34 cellular contexts compared by ENCODE assay signal in the genomic region with DNA sequence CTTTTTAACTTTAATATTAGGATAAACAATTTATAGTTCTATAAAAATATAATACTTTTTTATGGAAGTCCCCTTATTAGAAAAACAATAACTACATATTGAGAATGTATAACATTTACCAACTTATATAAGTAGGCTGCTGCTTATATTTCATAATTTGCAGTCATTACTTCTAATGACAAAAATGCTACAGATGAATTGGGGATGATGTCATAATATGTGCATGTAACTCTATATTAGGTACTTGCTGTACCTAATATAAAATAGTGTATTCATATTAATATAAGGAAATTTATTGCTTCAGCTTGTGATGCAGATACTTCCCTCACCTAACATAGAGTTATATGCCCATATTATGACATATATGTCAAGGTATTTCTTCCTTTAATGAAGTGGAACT.
"Had no signal": no experiment of that assay in that cellular context is flagged by ENCODE, and none has a peak within 500 bp of the region (broad histone marks: within the 10 kb centered on the region; RNA-seq: fewer than 3 reads in every experiment).

No MANE protein-coding gene starts in this region.

- H3K9me3 ChIP-seq: MG63 had no signal

- H3K36me3 ChIP-seq: MG63 had no signal

- H3K4me3 ChIP-seq: MG63 had no signal

- DNase-seq: Karpas-422, Kasumi-1, MG63, MM.1S, MV-4-11, NCI-H1048, NCI-H1092, NCI-H1092 treated with DMSO at 0.1 percent for 48 hours, NCI-H1105, NCI-H1105 treated with DMSO at 0.1 percent for 48 hours, NCI-H1417, NCI-H1417 treated with DMSO at 0.1 percent for 48 hours, NCI-H1436, NCI-H1436 treated with DMSO at 0.1 percent for 48 hours, NCI-H146, NCI-H1694, NCI-H1694 treated with DMSO at 0.1 percent for 48 hours, NCI-H187, NCI-H187 treated with DMSO at 0.1 percent for 48 hours, NCI-H1930, NCI-H2029, NCI-H2029 treated with DMSO at 0.1 percent for 48 hours, NCI-H2081, NCI-H2081 treated with DMSO at 0.1 percent for 48 hours, NCI-H2107, NCI-H2171, NCI-H2171 treated with DMSO at 0.1 percent for 48 hours, NCI-H2227 treated with DMSO at 0.1 percent for 48 hours, NCI-H226, NCI-H345, NCI-H446, NCI-H446 treated with DMSO at 0.1 percent for 48 hours, NCI-H510A, NCI-H510A treated with DMSO at 0.1 percent for 48 hours had no signal

- H3K27me3 ChIP-seq: MG63 had no signal
